23 cellular contexts compared by ENCODE assay signal in the genomic region with DNA sequence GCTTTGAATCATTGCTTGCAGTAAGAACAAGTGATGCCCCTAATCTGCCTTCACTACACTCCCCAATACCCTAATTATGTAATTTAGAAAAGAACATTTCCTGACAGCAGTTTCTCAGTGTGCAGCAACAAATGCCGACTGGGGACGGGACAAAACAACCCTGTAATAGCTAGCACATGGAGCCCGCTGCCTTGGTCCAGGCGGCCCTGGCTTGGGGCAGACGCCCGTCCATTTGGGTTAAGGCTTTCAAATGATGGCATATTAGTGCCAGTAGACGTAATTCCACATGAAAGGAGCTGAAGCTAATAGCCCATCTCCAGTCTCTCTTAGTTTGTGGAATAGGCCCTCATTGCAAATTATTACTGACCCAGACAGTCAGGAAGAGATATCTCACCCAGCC.
"Had no signal": no experiment of that assay in that cellular context is flagged by ENCODE, and none has a peak within 500 bp of the region (broad histone marks: within the 10 kb centered on the region; RNA-seq: fewer than 3 reads in every experiment).

No MANE protein-coding gene starts in this region.

- H3K9me3 Mint-ChIP-seq: activated naive CD4-positive, alpha-beta T cell treated with anti-CD3 and anti-CD28 coated beads, Interleukin-2, amount 50 U/mL, for 24 hours; T-helper 1 cell treated with Interleukin-12 subunit alpha and Interleukin-12 subunit beta and Interleukin-4 antibody, amounts not matched to agents 30 μg/mL and 1 μg/mL, for 36 hours; WTC11 had no signal

- H3K4me3 ChIP-seq: breast epithelium, K562, Peyer's patch, SJSA1 had no signal

- DNase-seq: activated CD4-positive, alpha-beta T cell treated with anti-CD3 and anti-CD28 coated beads for 48 hours; activated CD4-positive, alpha-beta T cell treated with anti-CD3 and anti-CD28 coated beads, Interleukin-2, amount 50 U/mL, for 4 hours; activated CD4-positive, CD25-positive, alpha-beta regulatory T cell treated with anti-CD3 and anti-CD28 coated beads, Interleukin-2, amount 50 U/mL, for 72 hours; activated CD8-positive, alpha-beta memory T cell treated with anti-CD3 and anti-CD28 coated beads, Interleukin-2, amount 50 U/mL, for 48 hours; activated CD8-positive, alpha-beta T cell treated with anti-CD3 and anti-CD28 coated beads, Interleukin-2, amount 10 ng/mL, durations not matched to agents 7 days and 5 days; activated effector memory CD4-positive, alpha-beta T cell treated with Interleukin-2 at 50 U/mL for 16 hours; activated naive CD4-positive, alpha-beta T cell; activated T-cell treated with anti-CD3 and anti-CD28 coated beads, Interleukin-2, amount 50 U/mL, for 1 hour; aorta; Kasumi-1; NCI-H1930; NCI-H2107; NCI-H510A; NCI-H526 treated with DMSO at 0.1 percent for 48 hours; Peyer's patch; SW 1271 had no signal

- H3K27me3 Mint-ChIP-seq: activated naive CD4-positive, alpha-beta T cell treated with anti-CD3 and anti-CD28 coated beads, Interleukin-2, amount 50 U/mL, for 24 hours had no signal

- H3K27me3 ChIP-seq: Peyer's patch had no signal

- H3K9me3 ChIP-seq: breast epithelium, SJSA1 had no signal

- H3K4me3 Mint-ChIP-seq: activated CD8-positive, alpha-beta T cell treated with anti-CD3 and anti-CD28 coated beads, Interleukin-2, amount 10 ng/mL, durations not matched to agents 7 days and 5 days; activated naive CD4-positive, alpha-beta T cell treated with anti-CD3 and anti-CD28 coated beads, Interleukin-2, amount 50 U/mL, for 24 hours; T-helper 1 cell treated with Interleukin-12 subunit alpha and Interleukin-12 subunit beta and Interleukin-4 antibody, amounts not matched to agents 30 μg/mL and 1 μg/mL, for 36 hours; WTC11 had no signal

- H3K27ac Mint-ChIP-seq: activated CD8-positive, alpha-beta T cell treated with anti-CD3 and anti-CD28 coated beads, Interleukin-2, amount 10 ng/mL, durations not matched to agents 7 days and 5 days; activated naive CD4-positive, alpha-beta T cell treated with anti-CD3 and anti-CD28 coated beads, Interleukin-2, amount 50 U/mL, for 24 hours; T-helper 1 cell treated with Interleukin-12 subunit alpha and Interleukin-12 subunit beta and Interleukin-4 antibody, amounts not matched to agents 30 μg/mL and 1 μg/mL, for 36 hours; WTC11 had no signal

- H3K27ac ChIP-seq: Peyer's patch, SJSA1 had no signal

- H3K4me1 ChIP-seq: breast epithelium, Peyer's patch had no signal

- ATAC-seq: activated CD8-positive, alpha-beta T cell treated with anti-CD3 and anti-CD28 coated beads, Interleukin-2, amount 10 ng/mL, durations not matched to agents 7 days and 5 days; K562; SK-N-SH treated with all-trans-retinoic acid at 6 μM for 48 hours; WTC11 had no signal

- H3K36me3 ChIP-seq: breast epithelium, Peyer's patch, SJSA1 had no signal

- H3K36me3 Mint-ChIP-seq: activated naive CD4-positive, alpha-beta T cell treated with anti-CD3 and anti-CD28 coated beads, Interleukin-2, amount 50 U/mL, for 24 hours; WTC11 had no signal
